Comparison of ENCODE assay signal across 10 cellular contexts in the genomic region with DNA sequence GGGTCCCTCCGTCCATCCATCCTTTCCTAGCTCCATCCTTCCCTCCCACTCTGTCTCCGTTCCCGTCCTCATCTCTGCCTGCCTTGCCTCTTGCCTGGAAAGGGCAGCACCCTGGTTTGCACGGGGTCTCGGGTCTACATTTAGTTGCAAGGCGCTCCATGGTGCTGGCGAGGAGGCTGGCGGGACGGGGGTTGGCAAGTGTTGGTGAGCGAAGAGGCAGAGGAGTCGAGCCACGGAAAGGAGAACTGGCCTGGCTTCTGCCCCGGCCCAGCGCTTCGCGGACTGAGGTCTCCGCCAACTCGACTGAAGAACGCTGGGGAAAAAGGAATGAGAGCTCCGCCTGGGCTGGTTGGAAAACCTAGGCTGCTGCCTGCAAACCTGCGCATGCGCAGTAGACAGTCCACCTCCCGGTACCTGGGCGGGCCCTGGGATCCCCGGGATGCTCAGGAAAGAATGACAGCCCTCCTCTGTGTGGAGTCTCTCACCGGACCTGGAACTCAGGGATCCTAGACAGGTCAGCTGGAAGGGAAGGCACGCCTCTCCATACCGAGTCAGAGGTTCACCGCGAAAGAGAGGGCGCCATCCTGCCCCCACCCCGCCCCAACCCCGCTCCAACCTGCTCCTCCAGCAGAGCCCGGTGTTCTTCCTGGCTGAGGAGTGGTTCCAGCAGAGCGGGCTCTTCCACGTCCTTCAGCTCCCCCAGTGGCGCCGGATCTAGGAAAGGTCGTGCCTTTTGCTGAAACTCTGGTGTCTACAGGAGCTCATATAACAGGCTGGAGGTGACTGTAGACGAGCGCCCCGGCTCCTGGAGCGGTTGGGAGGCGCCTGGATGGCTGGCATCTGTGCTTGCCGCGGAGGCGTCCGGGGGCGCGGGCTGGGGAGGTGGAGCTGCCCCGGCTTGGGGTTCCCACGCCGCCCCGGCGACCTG. TPM values are rescaled to one million over a fixed set of nuclear protein-coding genes. Genes with fewer than 3 reads are reported as not detected.
A peak's percentile ranks its signal among the peaks of the same experiment; 100 is the strongest.
DNase-seq lines count a peak whose midpoint lies in the region; ATAC-seq, FAIRE-seq and TF ChIP-seq lines count a peak whose summit lies in the region.
"Had no signal": no experiment of that assay in that cellular context is flagged by ENCODE, and none has a peak within 500 bp of the region (broad histone marks: within the 10 kb centered on the region; RNA-seq: fewer than 3 reads in every experiment).

No MANE protein-coding gene starts in this region.

- peak; percentile 58 for DNase-seq in stimulated activated CD4-positive, alpha-beta T cell treated with anti-CD3 and anti-CD28 coated beads, Interleukin-15, amount 100 ng/mL, for 24 hours
- no peak for DNase-seq in stimulated activated CD4-positive, alpha-beta T cell treated with anti-CD3 and anti-CD28 coated beads, Interleukin-12 subunit alpha, Interleukin-12 subunit beta, amount 100 ng/mL, for 4 hours
- DNase-seq in MCF 10A (ENCODE audit: unreplicated experiment): peak; percentile 7
- DNase-seq in kidney: peak; percentile 78
- peak; percentile 91 for DNase-seq in urothelium cell line (ENCODE audit: low spot score)
- no peak for DNase-seq in occipital lobe (lab: John Stamatoyannopoulos, UW)

- H3K9ac ChIP-seq in kidney (ENCODE audit: low read length in 2 of 2): no peak overlapping the region
- H3K9ac ChIP-seq: BLaER1 treated with 17β-estradiol and CSF1 and Interleukin-3, amounts not matched to agents 10 nM and 100 nM had no signal

- ATAC-seq in GM18502 (IDR thresholded peaks at IDR 0.05; ENCODE audit: poor library complexity, unreplicated experiment): no peak
- ATAC-seq in GM18519 (IDR thresholded peaks at IDR 0.05; ENCODE audit: low FRiP score, unreplicated experiment): no peak

- H3K4me3 ChIP-seq in kidney (ENCODE audit: low read length in 2 of 2): no peak overlapping the region
- H3K4me3 ChIP-seq: BLaER1 treated with 17β-estradiol and CSF1 and Interleukin-3, amounts not matched to agents 10 nM and 100 nM had no signal

- no peak for FAIRE-seq in kidney (lab: Jason Lieb, UNC)
- no peak for FAIRE-seq in urothelium cell line (lab: Jason Lieb, UNC)

- CTCF ChIA-PET in MCF 10A (lab: Yijun Ruan, JAX): interaction anchor here (0.6 kb wide), 1 partner anchor 14 kb away, joined by 3 read pairs; no protein-coding TSS in a partner anchor

- TF ChIP-seq CTCF in MCF 10A (IDR thresholded peaks at IDR 0.05; ENCODE audit: unreplicated experiment) (no peak), kidney (IDR thresholded peaks at IDR 0.05; ENCODE audit: borderline replicate concordance, extremely low read depth, insufficient read depth) (no peak)

- H3K27me3 Mint-ChIP-seq in MCF 10A (ENCODE audit: insufficient read depth, unreplicated experiment): peaks cover 11% of the 10 kb centered on the region

- H3K27ac ChIP-seq in kidney (ENCODE audit: low read depth in 2 of 2, low read length in 2 of 2): no peak overlapping the region
- H3K27ac ChIP-seq: BLaER1 treated with 17β-estradiol and CSF1 and Interleukin-3, amounts not matched to agents 10 nM and 100 nM had no signal

- no peaks in the 10 kb centered on the region for H3K36me3 Mint-ChIP-seq in MCF 10A (ENCODE audit: insufficient read depth, unreplicated experiment)

- H3K9me3 ChIP-seq in kidney (ENCODE audit: control insufficient read depth in 1 of 2, low read length in 2 of 2): no peaks in the 10 kb centered on the region

- peaks cover 0 to 2% of the 10 kb centered on the region in 2 donors for H3K4me1 ChIP-seq in kidney (ENCODE audit: control insufficient read depth in 1 of 2, insufficient read depth in 1 of 2, low read depth in 1 of 2, low read length in 2 of 2)
- H3K4me1 ChIP-seq: BLaER1 treated with 17β-estradiol and CSF1 and Interleukin-3, amounts not matched to agents 10 nM and 100 nM had no signal

- H3K9me3 Mint-ChIP-seq in MCF 10A (ENCODE audit: unreplicated experiment): peaks cover 19% of the 10 kb centered on the region

- POLR2A ChIA-PET in MCF 10A (lab: Yijun Ruan, JAX): interaction anchor here (0.7 kb wide), 1 partner anchor 23 kb away, joined by 3 read pairs; no protein-coding TSS in a partner anchor

- intact Hi-C loops in MCF 10A (cut with micrococcal nuclease) (no loop called here), kidney (cut with DNase I) (no loop called here)

- no TSS peak for BruUV-seq in MCF 10A (replicated peaks; lab: Mats Ljungman, UMichigan)

- H3K4me1 Mint-ChIP-seq in MCF 10A (ENCODE audit: insufficient read depth, unreplicated experiment): peaks cover 12% of the 10 kb centered on the region
- H3K4me1 Mint-ChIP-seq: neural crest cell had no signal

- H3K4me3 Mint-ChIP-seq in MCF 10A (ENCODE audit: unreplicated experiment): peak overlapping the region; percentile 66
- H3K4me3 Mint-ChIP-seq: neural crest cell had no signal

- H3K27ac Mint-ChIP-seq in MCF 10A (ENCODE audit: low read depth, unreplicated experiment): no peak overlapping the region

- no peaks in the 10 kb centered on the region for H3K36me3 ChIP-seq in kidney (ENCODE audit: control insufficient read depth in 1 of 2, insufficient read depth in 2 of 2, low read length in 2 of 2)
- H3K36me3 ChIP-seq: BLaER1 treated with 17β-estradiol and CSF1 and Interleukin-3, amounts not matched to agents 10 nM and 100 nM had no signal

RNA-seq across cellular contexts. Expression of a gene that starts 6.0 kb away (rescaled TPM):
- total RNA-seq in MCF 10A (2022) (not detected in 2 replicates), kidney (not detected), occipital lobe (not detected)
- polyA plus RNA-seq in kidney (ENCODE audit: insufficient read depth, low read depth, low replicate concordance): not detected
- total RNA-seq: neural crest cell had no signal

RNA-seq across cellular contexts. Expression of a gene that starts 43.2 kb away (rescaled TPM):
- total RNA-seq in MCF 10A (2022): not detected in 2 replicates
- total RNA-seq in kidney: not detected
- not detected for polyA plus RNA-seq in kidney (ENCODE audit: insufficient read depth, low read depth, low replicate concordance)
- not detected for total RNA-seq in occipital lobe
- total RNA-seq: neural crest cell had no signal

Comparison
In these comparisons a context has a peak if more than half of its experiments do, and no peak if none do; other contexts are left out.
1. DNase-seq: peak in stimulated activated CD4-positive, alpha-beta T cell treated with anti-CD3 and anti-CD28 coated beads, Interleukin-15, amount 100 ng/mL, for 24 hours (single experiment), MCF 10A (single experiment), kidney (single experiment) and urothelium cell line (single experiment); none in stimulated activated CD4-positive, alpha-beta T cell treated with anti-CD3 and anti-CD28 coated beads, Interleukin-12 subunit alpha, Interleukin-12 subunit beta, amount 100 ng/mL, for 4 hours (single experiment) and occipital lobe (single experiment).